In genomic region chr4:27178066-27178465, GRCh38 we compare ENCODE assay signal across 20 cellular contexts.
DNase-seq lines count a peak whose midpoint lies in the region; FAIRE-seq and TF ChIP-seq lines count a peak whose summit lies in the region.
"Had no signal": no experiment of that assay in that cellular context is flagged by ENCODE, and none has a peak within 500 bp of the region (broad histone marks: within the 10 kb centered on the region; RNA-seq: fewer than 3 reads in every experiment).

No MANE protein-coding gene starts in this region.

- TF ChIP-seq CTCF in AG10803 (conservative IDR thresholded peaks at IDR 0.05; ENCODE audit: low read length) (no peak), astrocyte (IDR thresholded peaks at IDR 0.05; ENCODE audit: insufficient read depth, low read depth, low read length) (no peak), fibroblast of the aortic adventitia (IDR thresholded peaks at IDR 0.05; ENCODE audit: insufficient read depth, low read length) (no peak), WERI-Rb-1 (IDR thresholded peaks at IDR 0.05; ENCODE audit: low read depth, low read length) (no peak), BE2C (IDR thresholded peaks at IDR 0.05; ENCODE audit: low read depth, low read length) (no peak)

- no peaks in the 10 kb centered on the region for H3K79me2 ChIP-seq in GM23248 (ENCODE audit: insufficient read depth)
- no peaks in the 10 kb centered on the region for H3K79me2 ChIP-seq in astrocyte (ENCODE audit: insufficient read depth, low read length)

- no peaks in the 10 kb centered on the region for H4K20me1 ChIP-seq in GM23248 (ENCODE audit: insufficient read depth)
- no peaks in the 10 kb centered on the region for H4K20me1 ChIP-seq in astrocyte (ENCODE audit: insufficient read depth, low read length)
- H4K20me1 ChIP-seq: BLaER1 treated with 17β-estradiol and CSF1 and Interleukin-3, amounts not matched to agents 10 nM and 100 nM had no signal

- H3K9me3 ChIP-seq in GM23248 (ENCODE audit: low read depth) (no peaks in the 10 kb centered on the region), astrocyte (ENCODE audit: insufficient read depth, low read depth, low read length) (no peaks in the 10 kb centered on the region), WERI-Rb-1 (ENCODE audit: severe bottlenecking) (no peaks in the 10 kb centered on the region), BE2C (no peaks in the 10 kb centered on the region)
- H3K9me3 ChIP-seq: A549 had no signal

- H3F3A ChIP-seq in GM23248 (ENCODE audit: insufficient read depth): no peaks in the 10 kb centered on the region

- no peak for FAIRE-seq in astrocyte (lab: Jason Lieb, UNC)
- FAIRE-seq: A549, GM12891, H54, K562 had no signal

- H3K9ac ChIP-seq in GM23248 (no peak overlapping the region), astrocyte (ENCODE audit: low read length) (no peak overlapping the region)
- H3K9ac ChIP-seq: BLaER1 treated with 17β-estradiol and CSF1 and Interleukin-3, amounts not matched to agents 10 nM and 100 nM had no signal

- no peak overlapping the region for H3K4me3 ChIP-seq in AG10803 (ENCODE audit: low read length)
- no peak overlapping the region for H3K4me3 ChIP-seq in GM23248
- H3K4me3 ChIP-seq in astrocyte (ENCODE audit: insufficient read depth, low read depth, low read length): no peak overlapping the region
- no peak overlapping the region for H3K4me3 ChIP-seq in fibroblast of the aortic adventitia (ENCODE audit: low read depth, low read length)
- H3K4me3 ChIP-seq in WERI-Rb-1 (ENCODE audit: low read depth, low read length): no peak overlapping the region
- H3K4me3 ChIP-seq in BE2C (ENCODE audit: low read depth, low read length): no peak overlapping the region
- H3K4me3 ChIP-seq: A549; BLaER1 treated with 17β-estradiol and CSF1 and Interleukin-3, amounts not matched to agents 10 nM and 100 nM; K562 had no signal

- no peak overlapping the region for H3K27ac Mint-ChIP-seq in astrocyte (ENCODE audit: unreplicated experiment)
- H3K27ac Mint-ChIP-seq: CD4-positive, alpha-beta T cell had no signal

- DNase-seq in AG10803 (ENCODE audit: low read depth) (peak; percentile 3), GM23248 (peak; percentile 54), astrocyte (ENCODE audit: low read depth) (no peak), fibroblast of the aortic adventitia (ENCODE audit: low read depth) (peak; percentile 42), WERI-Rb-1 (no peak), CD1c-positive myeloid dendritic cell (ENCODE audit: extremely low spot score) (no peak), BE2C (no peak)
- DNase-seq in stimulated activated CD4-positive, alpha-beta T cell treated with anti-CD3 and anti-CD28 coated beads, Interleukin-15, amount 100 ng/mL, for 24 hours: no peak
- DNase-seq: AML-193; Calu3; CD4-positive, alpha-beta T cell; DMS 273 treated with DMSO at 0.1 percent for 48 hours; DMS79; EL had no signal

- H3K9me2 ChIP-seq in GM23248 (ENCODE audit: insufficient read depth): no peaks in the 10 kb centered on the region

- H3K4me2 ChIP-seq in GM23248 (ENCODE audit: unreplicated experiment) (no peak overlapping the region), astrocyte (ENCODE audit: low read length) (no peak overlapping the region)
- H3K4me2 ChIP-seq: A549; BLaER1 treated with 17β-estradiol and CSF1 and Interleukin-3, amounts not matched to agents 10 nM and 100 nM had no signal

- H3K36me3 ChIP-seq in GM23248 (ENCODE audit: low read depth): no peaks in the 10 kb centered on the region
- no peaks in the 10 kb centered on the region for H3K36me3 ChIP-seq in astrocyte (ENCODE audit: insufficient read depth, low read length)
- no peaks in the 10 kb centered on the region for H3K36me3 ChIP-seq in WERI-Rb-1
- H3K36me3 ChIP-seq in BE2C: no peaks in the 10 kb centered on the region
- H3K36me3 ChIP-seq: BLaER1 treated with 17β-estradiol and CSF1 and Interleukin-3, amounts not matched to agents 10 nM and 100 nM had no signal

- in situ Hi-C loops in GM23248 (cut with MboI): no loop called here

- peaks cover 2% of the 10 kb centered on the region for H3K27me3 Mint-ChIP-seq in astrocyte (ENCODE audit: low read depth, unreplicated experiment)
- H3K27me3 Mint-ChIP-seq: CD4-positive, alpha-beta T cell had no signal

- H3K36me3 Mint-ChIP-seq in astrocyte (ENCODE audit: low read depth, unreplicated experiment): no peaks in the 10 kb centered on the region

- no peak overlapping the region for H2AFZ ChIP-seq in GM23248
- peak overlapping the region; percentile 24 for H2AFZ ChIP-seq in astrocyte (ENCODE audit: low read depth, low read length)

- H3K9me3 Mint-ChIP-seq in astrocyte (ENCODE audit: unreplicated experiment): no peaks in the 10 kb centered on the region
- H3K9me3 Mint-ChIP-seq: CD4-positive, alpha-beta T cell had no signal

- no peaks in the 10 kb centered on the region for H3K27me3 ChIP-seq in GM23248 (replicated peaks; ENCODE audit: insufficient read depth)
- H3K27me3 ChIP-seq in astrocyte (ENCODE audit: insufficient read depth, low read length): no peaks in the 10 kb centered on the region
- no peaks in the 10 kb centered on the region for H3K27me3 ChIP-seq in WERI-Rb-1 (ENCODE audit: insufficient read depth, low read depth, severe bottlenecking)
- H3K27me3 ChIP-seq in BE2C: no peaks in the 10 kb centered on the region
- H3K27me3 ChIP-seq: BLaER1 treated with 17β-estradiol and CSF1 and Interleukin-3, amounts not matched to agents 10 nM and 100 nM had no signal

- H3K4me3 Mint-ChIP-seq in astrocyte (ENCODE audit: unreplicated experiment): no peak overlapping the region
- H3K4me3 Mint-ChIP-seq: CD4-positive, alpha-beta T cell had no signal

- WGBS in GM23248 (ENCODE audit: low coverage in 1 of 2, low lambda C conversion rate in 2 of 2, missing lambda C conversion rate in 2 of 2), 2 experiments: 3 to 6% methylated on average over 2 of the region's 2 CpGs

- H3K4me1 ChIP-seq in GM23248 (ENCODE audit: insufficient read depth): no peaks in the 10 kb centered on the region
- H3K4me1 ChIP-seq in astrocyte (ENCODE audit: insufficient read depth, low read length): no peaks in the 10 kb centered on the region
- H3K4me1 ChIP-seq in BE2C: no peaks in the 10 kb centered on the region
- H3K4me1 ChIP-seq: A549; BLaER1 treated with 17β-estradiol and CSF1 and Interleukin-3, amounts not matched to agents 10 nM and 100 nM had no signal

- no peak overlapping the region for H3K27ac ChIP-seq in GM23248
- H3K27ac ChIP-seq in astrocyte (ENCODE audit: low read depth, low read length): no peak overlapping the region
- no peak overlapping the region for H3K27ac ChIP-seq in WERI-Rb-1
- H3K27ac ChIP-seq: A549; BLaER1 treated with 17β-estradiol and CSF1 and Interleukin-3, amounts not matched to agents 10 nM and 100 nM; HL-60 had no signal

- no peaks in the 10 kb centered on the region for H3K4me1 Mint-ChIP-seq in astrocyte (ENCODE audit: low read depth, unreplicated experiment)

Comparison
In these comparisons a context has a peak if more than half of its experiments do, and no peak if none do; other contexts are left out.
1. DNase-seq: peak in AG10803 (single experiment), GM23248 (single experiment) and fibroblast of the aortic adventitia (single experiment); none in astrocyte (single experiment), WERI-Rb-1 (single experiment), CD1c-positive myeloid dendritic cell (single experiment), BE2C (single experiment) and stimulated activated CD4-positive, alpha-beta T cell treated with anti-CD3 and anti-CD28 coated beads, Interleukin-15, amount 100 ng/mL, for 24 hours (single experiment).